12 cellular contexts compared by ENCODE assay signal in genomic region chr6:37456816-37457560, GRCh38. TPM values are rescaled to one million over a fixed set of nuclear protein-coding genes. Genes with fewer than 3 reads are reported as not detected.
DNase-seq lines count a peak whose midpoint lies in the region; ATAC-seq and TF ChIP-seq lines count a peak whose summit lies in the region.
"Had no signal": no experiment of that assay in that cellular context is flagged by ENCODE, and none has a peak within 500 bp of the region (broad histone marks: within the 10 kb centered on the region; RNA-seq: fewer than 3 reads in every experiment).

No MANE protein-coding gene starts in this region.

- H3K4me3 Mint-ChIP-seq in T-helper 17 cell (no peak overlapping the region), mesothelial cell of epicardium (no peak overlapping the region)

- H3K27ac Mint-ChIP-seq in T-helper 17 cell (peak overlapping the region; percentile 70), mesothelial cell of epicardium (no peak overlapping the region)

- H3K4me1 ChIP-seq in rectal smooth muscle tissue (ENCODE audit: control insufficient read depth, insufficient read depth, low read length) = peaks cover 20% of the 10 kb centered on the region
- H3K4me1 ChIP-seq in A673 (ENCODE audit: insufficient read depth, low read length, poor library complexity, severe bottlenecking) = peaks cover 6% of the 10 kb centered on the region
- H3K4me1 ChIP-seq: uterus had no signal

- H3K27ac ChIP-seq in rectal smooth muscle tissue (ENCODE audit: low read depth, low read length) (peak overlapping the region; percentile 27), A673 (ENCODE audit: low read depth, low read length, poor library complexity, severe bottlenecking) (no peak overlapping the region)
- H3K27ac ChIP-seq: uterus had no signal

- DNase-seq in GM04503 (ENCODE audit: low read depth) = peak; percentile 82
- no peak for DNase-seq in T-helper 17 cell
- DNase-seq in fibroblast of mammary gland (ENCODE audit: low read depth) = peak; percentile 96
- no peak for DNase-seq in mesothelial cell of epicardium (ENCODE audit: low spot score in 2 of 2, unreplicated experiment in 2 of 2)
- no peak for DNase-seq in A673 (ENCODE audit: low spot score)
- no peak for DNase-seq in activated T-cell treated with anti-CD3 and anti-CD28 coated beads, Interleukin-2, amount 50 U/mL, for 48 hours
- DNase-seq: midbrain, NCI-H1436 treated with DMSO at 0.1 percent for 48 hours, small intestine, T1000 had no signal

- H3K27me3 ChIP-seq in rectal smooth muscle tissue (ENCODE audit: control insufficient read depth, insufficient read depth, low read length) (no peaks in the 10 kb centered on the region), A673 (replicated peaks; ENCODE audit: insufficient read depth, low read depth, low read length, poor library complexity) (no peaks in the 10 kb centered on the region)
- H3K27me3 ChIP-seq: uterus had no signal

- no TSS peak for BruUV-seq in A673 (replicated peaks; lab: Mats Ljungman, UMichigan)

- CTCF ChIA-PET in A673 (lab: Charles Lee) = interaction anchor here (0.6 to 0.7 kb wide), 2 partner anchors 79 to 145 kb away, joined by 6 read pairs; no protein-coding TSS in a partner anchor

- H3K9me3 ChIP-seq in T-helper 17 cell (ENCODE audit: control insufficient read depth, low read length, poor library complexity, severe bottlenecking) (no peaks in the 10 kb centered on the region), A673 (ENCODE audit: low read depth, low read length, poor library complexity, severe bottlenecking) (no peaks in the 10 kb centered on the region)
- H3K9me3 ChIP-seq: uterus had no signal

- intact Hi-C loops in A673 (cut with micrococcal nuclease; ENCODE audit: unreplicated experiment) = no loop called here

- H3K36me3 ChIP-seq in rectal smooth muscle tissue (ENCODE audit: control insufficient read depth, insufficient read depth, low read length) (peaks cover 31% of the 10 kb centered on the region), A673 (ENCODE audit: insufficient read depth, low read length, poor library complexity, severe bottlenecking) (peaks cover 10% of the 10 kb centered on the region)
- H3K36me3 ChIP-seq: uterus had no signal

- H3K36me3 Mint-ChIP-seq in T-helper 17 cell (ENCODE audit: low read depth) (peaks cover 18% of the 10 kb centered on the region), mesothelial cell of epicardium (peaks cover 54% of the 10 kb centered on the region)

- H3K9ac ChIP-seq in rectal smooth muscle tissue (ENCODE audit: low read length) = no peak overlapping the region

- H3K4me3 ChIP-seq in fibroblast of mammary gland (ENCODE audit: control insufficient read depth, low read depth, low read length) (no peak overlapping the region), rectal smooth muscle tissue (ENCODE audit: low read length) (no peak overlapping the region), A673 (ENCODE audit: low read depth, low read length, poor library complexity, severe bottlenecking) (no peak overlapping the region)
- H3K4me3 ChIP-seq: uterus had no signal

- H3K4me1 Mint-ChIP-seq in T-helper 17 cell = peaks cover 12% of the 10 kb centered on the region
- H3K4me1 Mint-ChIP-seq in mesothelial cell of epicardium = peaks cover 11% of the 10 kb centered on the region

- POLR2A ChIA-PET in A673 (lab: Charles Lee; ENCODE audit: low non-redundant PET) = no interaction called here

- no peaks in the 10 kb centered on the region for H3K27me3 Mint-ChIP-seq in T-helper 17 cell
- H3K27me3 Mint-ChIP-seq in mesothelial cell of epicardium (ENCODE audit: low read depth) = no peaks in the 10 kb centered on the region

- ATAC-seq in T-helper 17 cell = no peak

- no peak for TF ChIP-seq CTCF in fibroblast of mammary gland (conservative IDR thresholded peaks at IDR 0.05; ENCODE audit: control insufficient read depth, insufficient read depth, low read depth, low read length)
- no peak for TF ChIP-seq CTCF in mesothelial cell of epicardium (IDR thresholded peaks at IDR 0.05; ENCODE audit: unreplicated experiment)
- no peak for TF ChIP-seq CTCF in A673 (conservative IDR thresholded peaks at IDR 0.05; ENCODE audit: low read depth, low read length)

- no peaks in the 10 kb centered on the region for H3K9me3 Mint-ChIP-seq in mesothelial cell of epicardium

RNA-seq across cellular contexts. Expression of gene CMTR1, which starts 24.0 kb away (rescaled TPM):
- total RNA-seq in T-helper 17 cell = 10 to 100 TPM; 79.7 to 81.3 TPM
- total RNA-seq in mesothelial cell of epicardium = 57.3 to 60.1 TPM (median 59.8 TPM) in 3 replicates
- total RNA-seq in A673 (2021) = 32.3 and 35.8 TPM in 2 replicates

RNA-seq across cellular contexts. Expression of gene CCDC167, which starts 42.7 kb away (rescaled TPM):
- total RNA-seq in T-helper 17 cell = 10 to 100 TPM; 29.6 to 43.7 TPM
- total RNA-seq in mesothelial cell of epicardium = 23.8 to 26.0 TPM (median 24.8 TPM) in 3 replicates
- total RNA-seq in A673 (2021) = 31.5 and 42.4 TPM in 2 replicates

Comparison
In these comparisons a context has a peak if more than half of its experiments do, and no peak if none do; other contexts are left out.
1. DNase-seq: peak in GM04503 (single experiment) and fibroblast of mammary gland (single experiment); none in T-helper 17 cell (0 of 3), mesothelial cell of epicardium (0 of 2), A673 (single experiment) and activated T-cell treated with anti-CD3 and anti-CD28 coated beads, Interleukin-2, amount 50 U/mL, for 48 hours (0 of 2).